8 cellular contexts compared by ENCODE assay signal in genomic region chr5:138274189-138274853, GRCh38. TPM values are rescaled to one million over a fixed set of nuclear protein-coding genes. Genes with fewer than 3 reads are reported as not detected.
DNase-seq lines count a peak whose midpoint lies in the region; ATAC-seq and TF ChIP-seq lines count a peak whose summit lies in the region.

A gene with protein sequence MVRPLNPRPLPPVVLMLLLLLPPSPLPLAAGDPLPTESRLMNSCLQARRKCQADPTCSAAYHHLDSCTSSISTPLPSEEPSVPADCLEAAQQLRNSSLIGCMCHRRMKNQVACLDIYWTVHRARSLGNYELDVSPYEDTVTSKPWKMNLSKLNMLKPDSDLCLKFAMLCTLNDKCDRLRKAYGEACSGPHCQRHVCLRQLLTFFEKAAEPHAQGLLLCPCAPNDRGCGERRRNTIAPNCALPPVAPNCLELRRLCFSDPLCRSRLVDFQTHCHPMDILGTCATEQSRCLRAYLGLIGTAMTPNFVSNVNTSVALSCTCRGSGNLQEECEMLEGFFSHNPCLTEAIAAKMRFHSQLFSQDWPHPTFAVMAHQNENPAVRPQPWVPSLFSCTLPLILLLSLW (minus strand): TSS chr5:138274621. CDS start chr5:138274424, 197 bp downstream.

- H3K9me3 ChIP-seq in ascending aorta (no peaks in the 10 kb centered on the region), testis (no peaks in the 10 kb centered on the region)

- no peaks in the 10 kb centered on the region for H3K36me3 Mint-ChIP-seq in activated naive CD4-positive, alpha-beta T cell treated with anti-CD3 and anti-CD28 coated beads, Interleukin-2, amount 10 ng/mL, durations not matched to agents 7 days and 5 days
- H3K36me3 Mint-ChIP-seq in immature natural killer cell = no peaks in the 10 kb centered on the region

- H3K9me3 Mint-ChIP-seq in activated naive CD4-positive, alpha-beta T cell treated with anti-CD3 and anti-CD28 coated beads, Interleukin-2, amount 10 ng/mL, durations not matched to agents 7 days and 5 days = no peaks in the 10 kb centered on the region
- no peaks in the 10 kb centered on the region for H3K9me3 Mint-ChIP-seq in immature natural killer cell

- H3K4me1 ChIP-seq in ascending aorta = no peaks in the 10 kb centered on the region
- H3K4me1 ChIP-seq in testis = peaks cover 7% of the 10 kb centered on the region

- peaks cover 46% of the 10 kb centered on the region for H3K27me3 Mint-ChIP-seq in activated naive CD4-positive, alpha-beta T cell treated with anti-CD3 and anti-CD28 coated beads, Interleukin-2, amount 10 ng/mL, durations not matched to agents 7 days and 5 days
- H3K27me3 Mint-ChIP-seq in immature natural killer cell (ENCODE audit: low read depth in 3 of 3) = peaks cover 0 to 14% (median 10%) of the 10 kb centered on the region in 3 donors

- 3 to 4% methylated on average over 6 to 37 of the region's 62 CpGs for WGBS in testis, 2 donors

- peak within 1 kb of the TSS; percentile 47 for H3K4me3 Mint-ChIP-seq in activated naive CD4-positive, alpha-beta T cell treated with anti-CD3 and anti-CD28 coated beads, Interleukin-2, amount 10 ng/mL, durations not matched to agents 7 days and 5 days
- H3K4me3 Mint-ChIP-seq in immature natural killer cell = peak within 1 kb of the TSS; percentile 26 to 62 (median 42)

- H3K4me1 Mint-ChIP-seq in activated naive CD4-positive, alpha-beta T cell treated with anti-CD3 and anti-CD28 coated beads, Interleukin-2, amount 10 ng/mL, durations not matched to agents 7 days and 5 days = peaks cover 7% of the 10 kb centered on the region
- H3K4me1 Mint-ChIP-seq in immature natural killer cell = peaks cover 0 to 5% of the 10 kb centered on the region in 2 donors

- no peak for TF ChIP-seq POLR2A in testis (IDR thresholded peaks at IDR 0.05)

- no peaks in the 10 kb centered on the region for H3K36me3 ChIP-seq in ascending aorta
- no peaks in the 10 kb centered on the region for H3K36me3 ChIP-seq in testis (ENCODE audit: low read depth, missing control alignments)

- ATAC-seq in GM21381 (IDR thresholded peaks at IDR 0.05; ENCODE audit: unreplicated experiment) = no peak

- H3K4me3 ChIP-seq in ascending aorta (peak within 1 kb of the TSS; percentile 45 to 61), testis (peak within 1 kb of the TSS; percentile 29 to 56)

- intact Hi-C loops in ascending aorta (cut with DNase I) = no loop called here
- intact Hi-C loops in testis (cut with DNase I; ENCODE audit: low total_unique reads) = no loop called here

- peak; percentile 28 for DNase-seq in activated naive CD4-positive, alpha-beta T cell treated with anti-CD3 and anti-CD28 coated beads, Interleukin-2, amount 10 ng/mL, durations not matched to agents 7 days and 5 days
- DNase-seq in activated naive CD4-positive, alpha-beta T cell (lab: John Stamatoyannopoulos, UW) = no peak
- DNase-seq in ascending aorta (ENCODE audit: low spot score in 2 of 2) = no peak
- DNase-seq in immature natural killer cell = no peak
- DNase-seq in testis = no peak
- no peak for DNase-seq in globus pallidus (ENCODE audit: low spot score)
- no peak for DNase-seq in medulla oblongata (ENCODE audit: extremely low spot score)

- H3K27ac ChIP-seq in ascending aorta (no peak within 1 kb of the TSS), testis (no peak within 1 kb of the TSS)

- CTCF ChIA-PET in activated naive CD4-positive, alpha-beta T cell treated with anti-CD3 and anti-CD28 coated beads, Interleukin-2, amount 10 ng/mL, durations not matched to agents 7 days and 5 days (lab: Charles Lee) = no interaction called here

- no peak for TF ChIP-seq CTCF in ascending aorta (IDR thresholded peaks at IDR 0.05)
- no peak for TF ChIP-seq CTCF in testis (IDR thresholded peaks at IDR 0.05)

- no peak within 1 kb of the TSS for H3K27ac Mint-ChIP-seq in activated naive CD4-positive, alpha-beta T cell treated with anti-CD3 and anti-CD28 coated beads, Interleukin-2, amount 10 ng/mL, durations not matched to agents 7 days and 5 days
- H3K27ac Mint-ChIP-seq in immature natural killer cell = no peak within 1 kb of the TSS

- H3K27me3 ChIP-seq in ascending aorta = no peaks in the 10 kb centered on the region
- no peaks in the 10 kb centered on the region for H3K27me3 ChIP-seq in testis

RNA-seq across cellular contexts. Expression of the gene that starts here (rescaled TPM):
- total RNA-seq in ascending aorta = not detected
- not detected for polyA plus RNA-seq in immature natural killer cell
- 1 to 10 TPM; 5.8 to 6.3 TPM for total RNA-seq in testis
- 6.3 TPM for polyA plus RNA-seq in testis (ENCODE audit: insufficient read depth, low read depth, low replicate concordance)
